In genomic region chr7:158862985-158863610, GRCh38 we compare ENCODE assay signal across 8 cellular contexts. TPM values are rescaled to one million over a fixed set of nuclear protein-coding genes. Genes with fewer than 3 reads are reported as not detected.
A peak's percentile ranks its signal among the peaks of the same experiment; 100 is the strongest.
DNase-seq lines count a peak whose midpoint lies in the region; ATAC-seq and TF ChIP-seq lines count a peak whose summit lies in the region.
"Not testable (repeated sequence)": the region's sequence is repeated elsewhere in the genome, so short reads cannot be mapped to it uniquely, and the experiment has no call there.

No MANE protein-coding gene starts in this region.

- CTCF ChIA-PET in AG04450 (lab: Charles Lee): interaction anchor here (0.9 to 1.4 kb wide), 2 partner anchors 114 to 167 kb away, joined by 3 to 4 read pairs; no protein-coding TSS in a partner anchor

- not testable (repeated sequence) for DNase-seq in AG04450 (ENCODE audit: low read depth, low spot score); dorsolateral prefrontal cortex
- DNase-seq in NCI-H2029 (lab: John Stamatoyannopoulos, UW) (peak; percentile 56), kidney glomerular epithelial cell (lab: John Stamatoyannopoulos, UW) (peak; percentile 25)
- DNase-seq in activated CD4-positive, alpha-beta T cell treated with anti-CD3 and anti-CD28 coated beads, Interleukin-2, amount 10 ng/mL, durations not matched to agents 24 days and 14 days: peak; percentile 79

- intact Hi-C loops in activated CD4-positive, alpha-beta T cell treated with anti-CD3 and anti-CD28 coated beads, Interleukin-2, amount 10 ng/mL, durations not matched to agents 24 days and 14 days (cut with micrococcal nuclease): loop anchor here (1.0 kb wide), 1 partner anchor 34 kb away; the partner anchor contains the start of gene ESYT2
- intact Hi-C loops in dorsolateral prefrontal cortex (cut with DNase I): not testable (repeated sequence)

- H3K9me3 Mint-ChIP-seq in activated CD4-positive, alpha-beta T cell treated with anti-CD3 and anti-CD28 coated beads, Interleukin-2, amount 10 ng/mL, durations not matched to agents 24 days and 14 days: not testable (repeated sequence)

- ATAC-seq in GM19025 (IDR thresholded peaks at IDR 0.05; ENCODE audit: low read depth, unreplicated experiment) (peak; percentile 44), HG02938 (IDR thresholded peaks at IDR 0.05; ENCODE audit: unreplicated experiment) (peak; percentile 43)

- peak overlapping the region; percentile 97 for H3K27ac Mint-ChIP-seq in activated CD4-positive, alpha-beta T cell treated with anti-CD3 and anti-CD28 coated beads, Interleukin-2, amount 10 ng/mL, durations not matched to agents 24 days and 14 days

- peaks cover 61% of the 10 kb centered on the region for H3K4me1 Mint-ChIP-seq in activated CD4-positive, alpha-beta T cell treated with anti-CD3 and anti-CD28 coated beads, Interleukin-2, amount 10 ng/mL, durations not matched to agents 24 days and 14 days

- not testable (repeated sequence) for TF ChIP-seq CTCF in AG04450 (IDR thresholded peaks at IDR 0.05; ENCODE audit: low read depth, low read length); dorsolateral prefrontal cortex (IDR thresholded peaks at IDR 0.05 in 54 of 56, conservative IDR thresholded peaks at IDR 0.05 in 2 of 56; ENCODE audit: low read depth in 1 of 56, partially characterized antibody in 56 of 56)

- peaks cover 16% of the 10 kb centered on the region for H3K36me3 Mint-ChIP-seq in activated CD4-positive, alpha-beta T cell treated with anti-CD3 and anti-CD28 coated beads, Interleukin-2, amount 10 ng/mL, durations not matched to agents 24 days and 14 days (ENCODE audit: low read depth)

- POLR2A ChIA-PET in AG04450 (lab: Yijun Ruan, JAX): interaction anchor here (0.5 to 1.1 kb wide), 7 partner anchors 8 to 208 kb away, joined by 3 to 10 read pairs (median 3); partner anchors contain the start of gene NCAPG2

- H3K4me3 Mint-ChIP-seq in activated CD4-positive, alpha-beta T cell treated with anti-CD3 and anti-CD28 coated beads, Interleukin-2, amount 10 ng/mL, durations not matched to agents 24 days and 14 days: peak overlapping the region; percentile 93

- not testable (repeated sequence) for H3K27ac ChIP-seq in AG04450 (ENCODE audit: low read depth, low read length)
- H3K27ac ChIP-seq in dorsolateral prefrontal cortex (peak overlapping the region in 49 of 59 donors; percentile 11 to 92 (median 76)), skin epidermis (peak overlapping the region in 20 of 21 experiments; percentile 37 to 93 (median 84))

- H3K9me3 ChIP-seq in AG04450 (ENCODE audit: control insufficient read depth, insufficient read depth, low read length): not testable (repeated sequence)

- H3K4me3 ChIP-seq in AG04450 (ENCODE audit: low read depth, low read length) (peak overlapping the region; percentile 61), dorsolateral prefrontal cortex (peak overlapping the region in 57 of 59 donors; percentile 7 to 65 (median 49)), skin epidermis (peak overlapping the region; percentile 38 to 60 (median 48))

- H3K27me3 ChIP-seq in AG04450 (ENCODE audit: control insufficient read depth, insufficient read depth, low read length); dorsolateral prefrontal cortex: not testable (repeated sequence)

- H3K27me3 Mint-ChIP-seq in activated CD4-positive, alpha-beta T cell treated with anti-CD3 and anti-CD28 coated beads, Interleukin-2, amount 10 ng/mL, durations not matched to agents 24 days and 14 days: not testable (repeated sequence)

RNA-seq across cellular contexts. Expression of gene DYNC2I1, which starts 6.7 kb away (rescaled TPM):
- 7.7 and 8.8 TPM in 2 replicates for polyA plus RNA-seq in AG04450 (2011; rRNA removed)
- polyA minus RNA-seq in AG04450 (2011; rRNA and poly(A)+ RNA removed): 5.0 and 5.1 TPM in 2 replicates
- total RNA-seq in activated CD4-positive, alpha-beta T cell treated with anti-CD3 and anti-CD28 coated beads, Interleukin-2, amount 10 ng/mL, durations not matched to agents 24 days and 14 days: 13.6 and 13.9 TPM in 2 replicates
- 10 to 100 TPM; 28.1 to 78.3 (median 47.5) TPM for total RNA-seq in dorsolateral prefrontal cortex

RNA-seq across cellular contexts. Expression of gene ESYT2, which starts 33.8 kb away (rescaled TPM):
- 46.9 and 54.3 TPM in 2 replicates for polyA plus RNA-seq in AG04450 (2011; rRNA removed)
- polyA minus RNA-seq in AG04450 (2011; rRNA and poly(A)+ RNA removed): 47.7 and 51.9 TPM in 2 replicates
- total RNA-seq in activated CD4-positive, alpha-beta T cell treated with anti-CD3 and anti-CD28 coated beads, Interleukin-2, amount 10 ng/mL, durations not matched to agents 24 days and 14 days: 60.3 and 61.3 TPM in 2 replicates
- 10 to 100 TPM; 40.3 to 83.9 (median 56.3) TPM for total RNA-seq in dorsolateral prefrontal cortex
